ENCODE assay signal across 9 cellular contexts in the genomic region with DNA sequence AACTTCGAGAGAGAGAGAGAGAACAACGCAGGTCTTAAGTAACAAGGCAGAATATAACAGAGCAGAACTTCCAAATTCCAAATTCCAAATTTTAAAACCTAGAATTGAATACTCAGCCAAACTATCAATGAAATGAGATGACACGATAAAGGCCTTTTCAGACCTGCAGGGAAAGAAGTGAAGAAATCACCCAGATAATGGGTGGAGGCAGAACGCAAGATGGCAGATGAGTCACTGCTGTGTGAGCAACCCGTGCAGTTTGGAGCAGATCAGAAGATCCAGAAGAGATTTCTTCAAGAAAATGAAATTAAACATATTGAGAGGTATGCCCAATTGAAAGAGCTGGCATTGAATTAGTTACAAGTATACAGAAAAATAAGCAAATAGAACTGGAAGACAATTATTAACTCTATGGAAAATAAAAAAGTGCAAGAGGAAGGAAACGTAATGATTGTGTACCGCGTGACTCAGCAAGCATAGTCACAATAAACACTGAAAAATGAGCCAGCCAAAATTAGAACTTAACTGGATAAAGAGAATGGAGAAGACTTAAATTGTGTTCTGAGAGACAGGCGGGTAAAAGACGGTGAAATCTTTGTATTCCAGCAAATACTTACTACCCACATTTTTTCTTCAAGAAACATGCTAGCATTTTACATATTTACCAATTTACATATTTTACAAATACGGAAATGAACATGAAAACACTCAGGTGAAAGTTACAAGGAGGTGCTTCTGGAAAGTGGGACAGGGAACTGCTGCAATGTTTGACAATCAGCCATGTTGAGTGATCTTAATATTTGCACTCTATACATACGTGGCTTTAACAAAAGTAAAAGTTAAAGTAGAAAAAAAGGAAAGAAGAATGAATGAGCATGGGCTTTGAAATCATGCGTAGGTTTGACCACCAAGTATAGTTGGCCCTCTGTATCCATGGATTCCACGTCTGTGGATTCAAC.
DNase-seq lines count a peak whose midpoint lies in the region; ATAC-seq, FAIRE-seq and TF ChIP-seq lines count a peak whose summit lies in the region.
"Had no signal": no experiment of that assay in that cellular context is flagged by ENCODE, and none has a peak within 500 bp of the region (broad histone marks: within the 10 kb centered on the region; RNA-seq: fewer than 3 reads in every experiment).

No MANE protein-coding gene starts in this region.

- FAIRE-seq in small intestine (lab: Jason Lieb, UNC), result no peak

- no peak overlapping the region for H2AFZ ChIP-seq in Karpas-422 (ENCODE audit: low read length)

- DNase-seq in H7, result peak; percentile 9
- peak; percentile 66 to 89 for DNase-seq in SJSA1 (ENCODE audit: low read depth in 1 of 2, low spot score in 2 of 2)
- peak; percentile 83 for DNase-seq in fibroblast of the aortic adventitia (ENCODE audit: low read depth)
- peak; percentile 18 for DNase-seq in smooth muscle cell of the brain vasculature (ENCODE audit: low read depth, low spot score)
- DNase-seq in Karpas-422, result no peak
- no peak for DNase-seq in small intestine
- no peak for DNase-seq in NCI-H1417 (lab: John Stamatoyannopoulos, UW)
- no peak for DNase-seq in naive thymus-derived CD8-positive, alpha-beta T cell

- no peaks in the 10 kb centered on the region for H4K20me1 ChIP-seq in Karpas-422 (ENCODE audit: insufficient read depth, low read depth, low read length)

- TF ChIP-seq CTCF in fibroblast of the aortic adventitia (IDR thresholded peaks at IDR 0.05; ENCODE audit: insufficient read depth, low read length), result no peak

- POLR2A ChIA-PET in naive thymus-derived CD8-positive, alpha-beta T cell (lab: Charles Lee), result no interaction called here

- no peaks in the 10 kb centered on the region for H3K9me2 ChIP-seq in Karpas-422 (replicated peaks; ENCODE audit: insufficient read depth, low read length)

- no peak overlapping the region for H3K27ac Mint-ChIP-seq in naive thymus-derived CD8-positive, alpha-beta T cell
- H3K27ac Mint-ChIP-seq: activated naive CD8-positive, alpha-beta T cell had no signal

- H3K4me2 ChIP-seq in Karpas-422 (ENCODE audit: low read depth, low read length, poor library complexity, severe bottlenecking), result no peak overlapping the region

- ATAC-seq in naive thymus-derived CD8-positive, alpha-beta T cell, result no peak

- H3K4me3 Mint-ChIP-seq in naive thymus-derived CD8-positive, alpha-beta T cell, result peak overlapping the region in 1 of 10 donors; percentile 41
- H3K4me3 Mint-ChIP-seq: activated naive CD8-positive, alpha-beta T cell had no signal

- no peaks in the 10 kb centered on the region for H3K79me2 ChIP-seq in Karpas-422 (ENCODE audit: low read length)

- H3K27me3 ChIP-seq in H7 (ENCODE audit: control insufficient read depth, insufficient read depth, low read length), result no peaks in the 10 kb centered on the region
- 0 out of 2 replicates have a peak, but pooled peaks cover 1% of the 10 kb centered on the region for H3K27me3 ChIP-seq in SJSA1 (replicated peaks)
- H3K27me3 ChIP-seq in Karpas-422 (ENCODE audit: low read length), result no peaks in the 10 kb centered on the region
- no peaks in the 10 kb centered on the region for H3K27me3 ChIP-seq in small intestine (ENCODE audit: control insufficient read depth in 2 of 2, insufficient read depth in 2 of 2, low read length in 2 of 2)

- H3K36me3 ChIP-seq in H7 (replicated peaks; ENCODE audit: control insufficient read depth, insufficient read depth, low read length), result no peaks in the 10 kb centered on the region
- no peaks in the 10 kb centered on the region for H3K36me3 ChIP-seq in SJSA1
- H3K36me3 ChIP-seq in Karpas-422 (ENCODE audit: insufficient read depth, low read length), result no peaks in the 10 kb centered on the region
- no peaks in the 10 kb centered on the region for H3K36me3 ChIP-seq in small intestine (ENCODE audit: control insufficient read depth in 2 of 2, insufficient read depth in 2 of 2, low read length in 2 of 2)

- H3K4me1 ChIP-seq in SJSA1 (replicated peaks), result peaks cover 11% of the 10 kb centered on the region
- H3K4me1 ChIP-seq in Karpas-422 (ENCODE audit: low read length), result no peaks in the 10 kb centered on the region
- no peaks in the 10 kb centered on the region for H3K4me1 ChIP-seq in small intestine (ENCODE audit: control insufficient read depth in 2 of 2, insufficient read depth in 1 of 2, low read depth in 1 of 2, low read length in 1 of 2)

- H3K4me3 ChIP-seq in H7 (ENCODE audit: insufficient read depth, low read depth, low read length) (no peak overlapping the region), SJSA1 (peak overlapping the region; percentile 24), fibroblast of the aortic adventitia (ENCODE audit: low read depth, low read length) (peak overlapping the region; percentile 22), Karpas-422 (ENCODE audit: low read length) (no peak overlapping the region), small intestine (ENCODE audit: low read depth in 1 of 2, low read length in 2 of 2) (no peak overlapping the region)

- H3K9ac ChIP-seq in Karpas-422 (ENCODE audit: low read length), result no peak overlapping the region

- H3K27ac ChIP-seq in SJSA1, result peak overlapping the region; percentile 75
- H3K27ac ChIP-seq in Karpas-422 (ENCODE audit: low read length), result no peak overlapping the region
- no peak overlapping the region for H3K27ac ChIP-seq in small intestine (ENCODE audit: low read depth in 1 of 2, low read length in 1 of 2)

- WGBS in small intestine, 3 donors, result 65 to 70% (median 69%) methylated on average over 14 of the region's 14 CpGs

- peaks cover 17 to 45% (median 25%) of the 10 kb centered on the region in 5 donors for H3K27me3 Mint-ChIP-seq in naive thymus-derived CD8-positive, alpha-beta T cell

- H3K9me3 ChIP-seq in SJSA1 (replicated peaks), result no peaks in the 10 kb centered on the region
- H3K9me3 ChIP-seq in Karpas-422 (ENCODE audit: low read length), result no peaks in the 10 kb centered on the region
- no peaks in the 10 kb centered on the region for H3K9me3 ChIP-seq in small intestine (ENCODE audit: control insufficient read depth, low read depth)

- H3K9me3 Mint-ChIP-seq in naive thymus-derived CD8-positive, alpha-beta T cell, result peaks cover 0 to 29% (median 11%) of the 10 kb centered on the region in 9 donors

- peaks cover 0 to 2% (median 0%) of the 10 kb centered on the region in 4 donors for H3K4me1 Mint-ChIP-seq in naive thymus-derived CD8-positive, alpha-beta T cell

- H3K36me3 Mint-ChIP-seq in naive thymus-derived CD8-positive, alpha-beta T cell, result peaks cover 0 to 14% (median 0%) of the 10 kb centered on the region in 3 donors
- H3K36me3 Mint-ChIP-seq: activated naive CD8-positive, alpha-beta T cell had no signal

Comparison
In these comparisons a context has a peak if more than half of its experiments do, and no peak if none do; other contexts are left out.
1. DNase-seq: peak in H7 (single experiment), SJSA1 (2 of 2), fibroblast of the aortic adventitia (single experiment) and smooth muscle cell of the brain vasculature (single experiment); none in Karpas-422 (single experiment), small intestine (single experiment), NCI-H1417 (0 of 3) and naive thymus-derived CD8-positive, alpha-beta T cell (0 of 10).
2. H3K4me3 ChIP-seq: peak in SJSA1 (single experiment) and fibroblast of the aortic adventitia (single experiment); none in H7 (single experiment), Karpas-422 (single experiment) and small intestine (0 of 2).